In genomic region chr3:184968115-184968514, GRCh38 we compare ENCODE assay signal across 28 cellular contexts.
"Had no signal": no experiment of that assay in that cellular context is flagged by ENCODE, and none has a peak within 500 bp of the region (broad histone marks: within the 10 kb centered on the region; RNA-seq: fewer than 3 reads in every experiment).

No MANE protein-coding gene starts in this region.

- H3K9me2 ChIP-seq: SK-N-SH had no signal

- DNase-seq: activated CD4-positive, alpha-beta T cell treated with anti-CD3 and anti-CD28 coated beads, Interleukin-2, amount 10 ng/mL, durations not matched to agents 24 days and 14 days; activated CD4-positive, alpha-beta T cell treated with anti-CD3 and anti-CD28 coated beads, Interleukin-2, amount 50 U/mL, for 4 hours; activated CD8-positive, alpha-beta T cell treated with anti-CD3 and anti-CD28 coated beads for 36 hours; activated gamma-delta T cell; activated naive CD4-positive, alpha-beta T cell treated with Interleukin-2 at 50 U/mL for 16 hours; activated naive CD8-positive, alpha-beta T cell treated with anti-CD3 and anti-CD28 coated beads, Interleukin-2, amount 10 ng/mL, durations not matched to agents 7 days and 5 days; activated T-cell treated with anti-CD3 and anti-CD28 coated beads, Interleukin-2, amount 50 U/mL, for 1 hour; activated T-cell treated with anti-CD3 and anti-CD28 coated beads, Interleukin-2, amount 50 U/mL, for 72 hours; amygdala; MG63; NCI-H1092 treated with DMSO at 0.1 percent for 48 hours; NCI-H1417; NCI-H146; NCI-H187; NCI-H2029 treated with DMSO at 0.1 percent for 48 hours; NCI-H2107; NCI-H2171; NCI-H510A; NCI-H526; NCI-H748 treated with DMSO at 0.1 percent for 48 hours; NK-92 treated with Interleukin-12 subunit alpha and Interleukin-12 subunit beta, amount 100 ng/mL, for 24 hours; PC-9; Right ventricle myocardium superior; SJCRH30; SK-N-SH had no signal

- H3K4me2 ChIP-seq: PC-9, SK-N-SH had no signal

- H3K9ac ChIP-seq: SK-N-SH had no signal

- H3K4me3 ChIP-seq: ascending aorta, cardiac muscle cell, MG63, PC-9, SJCRH30 had no signal

- H3K4me1 ChIP-seq: ascending aorta, SJCRH30 had no signal

- H2AFZ ChIP-seq: PC-9 had no signal

- ATAC-seq: activated CD8-positive, alpha-beta T cell treated with anti-CD3 and anti-CD28 coated beads for 36 hours; activated T-cell treated with anti-CD3 and anti-CD28 coated beads, Interleukin-2, amount 50 U/mL, for 72 hours; activated T-helper 17 cell treated with anti-CD3 and anti-CD28 coated beads, Interleukin-2, amount 50 U/mL, for 72 hours had no signal

- H3K27ac ChIP-seq: ascending aorta, cardiac muscle cell, PC-9, SJCRH30 had no signal

- H3K27me3 ChIP-seq: ascending aorta, cardiac muscle cell, MG63, SJCRH30 had no signal

- H3K9me3 ChIP-seq: ascending aorta, MG63, SK-N-SH had no signal
